ENCODE assay signal across 8 cellular contexts in the genomic region with DNA sequence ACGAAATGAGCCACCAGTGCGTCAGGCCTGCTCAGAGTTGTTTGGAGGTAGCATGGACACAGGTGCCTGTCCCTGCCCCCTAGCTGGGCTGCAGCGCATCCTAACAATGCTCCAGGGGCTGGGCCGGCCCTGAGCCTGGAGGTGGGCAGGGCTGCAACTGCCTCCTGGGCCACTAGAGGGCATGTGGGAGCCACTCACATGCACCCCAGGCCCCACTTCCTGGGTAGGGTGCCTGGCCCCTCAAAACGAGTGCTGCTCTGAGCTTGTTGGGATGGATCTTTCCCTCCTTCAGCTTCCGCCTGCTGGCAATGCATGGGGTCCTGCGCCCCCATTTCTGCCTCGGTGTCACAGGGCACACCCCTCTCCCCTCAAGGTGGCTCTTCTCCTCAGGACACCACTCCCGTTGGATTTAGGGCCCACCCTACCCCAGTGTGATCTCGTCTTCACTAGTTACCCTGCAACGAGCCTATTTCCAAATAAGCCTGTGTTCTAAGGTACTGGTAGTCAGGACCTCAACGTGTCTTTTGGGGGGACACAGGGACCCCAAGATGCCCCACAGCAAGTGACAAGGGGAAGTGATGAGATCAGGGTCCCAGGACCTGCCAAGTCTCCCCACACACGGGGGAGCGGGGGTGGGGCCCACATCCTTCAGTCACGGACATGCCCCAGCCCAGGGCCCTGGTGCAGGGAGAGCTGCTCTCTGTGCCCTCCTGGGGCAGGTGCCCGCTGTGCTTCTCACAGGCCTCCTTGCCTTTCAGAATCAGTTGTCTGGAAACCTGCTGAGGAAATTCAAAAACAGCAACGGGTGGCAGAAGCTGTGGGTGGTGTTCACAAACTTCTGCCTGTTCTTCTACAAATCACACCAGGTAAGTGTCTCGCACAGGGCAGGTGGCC.
DNase-seq lines count a peak whose midpoint lies in the region; ATAC-seq and TF ChIP-seq lines count a peak whose summit lies in the region.

No MANE protein-coding gene starts in this region.

- H3K27me3 ChIP-seq in left lung: no peaks in the 10 kb centered on the region

- TF ChIP-seq CTCF in left lung (IDR thresholded peaks at IDR 0.05): peak; percentile 97 to 99

- H3K4me3 ChIP-seq in left lung: no peak overlapping the region

- H3K36me3 ChIP-seq in left lung: peaks cover 0 to 64% of the 10 kb centered on the region in 2 donors

- intact Hi-C loops in left lung (cut with DNase I): loop anchor here in 1 of 2 donors (5.0 kb wide), 1 partner anchor 207 kb away; no protein-coding TSS in a partner anchor

- no peaks in the 10 kb centered on the region for H3K9me3 ChIP-seq in left lung

- H3K27ac ChIP-seq in caudate nucleus (ENCODE audit: low read depth, low read length) (no peak overlapping the region), left lung (peak overlapping the region in 1 of 2 donors; percentile 50)

- DNase-seq in NCI-H2107 (lab: John Stamatoyannopoulos, UW) (peak; percentile 40), NCI-H2107 treated with DMSO at 0.1 percent for 48 hours (lab: John Stamatoyannopoulos, UW; ENCODE audit: unreplicated experiment) (no peak), NCI-H1092 (lab: John Stamatoyannopoulos, UW) (peak; percentile 54), caudate nucleus (lab: John Stamatoyannopoulos, UW) (peak in 47 of 61 donors; percentile 2 to 59 (median 31)), left lung (peak; percentile 52 to 90)
- peak; percentile 53 for DNase-seq in activated CD4-positive, CD25-positive, alpha-beta regulatory T cell treated with anti-CD3 and anti-CD28 coated beads, Interleukin-2, amount 50 U/mL, for 16 hours (ENCODE audit: low read depth, low spot score)
- DNase-seq in stimulated activated CD8-positive, alpha-beta memory T cell treated with anti-CD3 and anti-CD28 coated beads, Interleukin-12 subunit alpha, Interleukin-12 subunit beta, amount 100 ng/mL, for 24 hours (ENCODE audit: extremely low read depth): peak; percentile 41

- H3K4me1 ChIP-seq in left lung: peaks cover 0 to 10% of the 10 kb centered on the region in 2 donors

- peak; percentile 82 for ATAC-seq in HG02610 (IDR thresholded peaks at IDR 0.05; ENCODE audit: unreplicated experiment)
- ATAC-seq in left lung: peak; percentile 92
